ENCODE assay signal across 8 cellular contexts in the genomic region with DNA sequence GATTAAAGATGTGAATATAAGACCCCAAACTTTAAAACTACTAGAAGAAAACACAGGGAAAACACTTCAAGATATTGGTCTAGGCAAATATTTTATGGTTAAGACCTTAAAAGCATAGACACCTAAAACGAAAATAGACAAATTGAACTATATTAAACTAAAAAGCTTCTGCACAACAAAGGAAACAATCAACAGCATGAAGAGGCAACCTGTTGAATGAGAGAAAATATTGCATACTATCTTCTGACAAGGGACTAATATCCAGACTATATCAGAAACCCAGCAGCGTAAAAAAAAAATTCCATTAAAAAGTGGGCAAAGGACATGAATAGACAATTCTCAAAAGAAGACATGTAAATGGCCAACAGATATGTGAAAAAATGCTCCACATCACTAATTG.
"Had no signal": no experiment of that assay in that cellular context is flagged by ENCODE, and none has a peak within 500 bp of the region (broad histone marks: within the 10 kb centered on the region; RNA-seq: fewer than 3 reads in every experiment).

No MANE protein-coding gene starts in this region.

- DNase-seq: GM23248, GOT3, H7, H9, HCEC 1CT, HFFc6 had no signal

- H3K36me3 ChIP-seq: HAP-1 had no signal

- H3K9me3 ChIP-seq: HAP-1 had no signal

- H3K4me3 ChIP-seq: GM23248, GM23338, HAP-1 had no signal

- H3K27ac ChIP-seq: GM23248 had no signal
